8 cellular contexts compared by ENCODE assay signal in genomic region chr3:185152433-185153169, GRCh38. TPM values are rescaled to one million over a fixed set of nuclear protein-coding genes. Genes with fewer than 3 reads are reported as not detected.
A peak's percentile ranks its signal among the peaks of the same experiment; 100 is the strongest.
DNase-seq lines count a peak whose midpoint lies in the region; ATAC-seq, FAIRE-seq and TF ChIP-seq lines count a peak whose summit lies in the region.

A gene with protein sequence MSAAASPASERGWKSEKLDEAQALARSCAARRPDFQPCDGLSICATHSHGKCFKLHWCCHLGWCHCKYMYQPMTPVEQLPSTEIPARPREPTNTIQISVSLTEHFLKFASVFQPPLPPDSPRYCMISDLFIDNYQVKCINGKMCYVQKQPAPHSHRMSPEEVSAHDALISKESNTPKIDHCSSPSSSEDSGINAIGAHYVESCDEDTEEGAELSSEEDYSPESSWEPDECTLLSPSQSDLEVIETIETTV (minus strand): TSS chr3:185153060. CDS start chr3:185152823, 237 bp downstream.

- FAIRE-seq in keratinocyte (lab: Jason Lieb, UNC) = no peak

- peak within 1 kb of the TSS; percentile 74 for H3K4me2 ChIP-seq in keratinocyte (ENCODE audit: control insufficient read depth, extremely low read depth, insufficient read depth, low read depth, low read length)

- no peaks in the 10 kb centered on the region for H4K20me1 ChIP-seq in keratinocyte (ENCODE audit: control insufficient read depth, extremely low read depth, insufficient read depth, low read length)

- H3K27me3 ChIP-seq in SJCRH30 (no peaks in the 10 kb centered on the region), keratinocyte (ENCODE audit: control insufficient read depth, extremely low read depth, insufficient read depth, low read length) (peaks cover 43% of the 10 kb centered on the region)

- DNase-seq in NCI-H524 (lab: John Stamatoyannopoulos, UW) (peak; percentile 46 to 74), NCI-H524 treated with DMSO at 0.1 percent for 48 hours (lab: John Stamatoyannopoulos, UW) (no peak), SJCRH30 (peak; percentile 68 to 74), choroid plexus epithelial cell (ENCODE audit: low read depth) (peak; percentile 47), keratinocyte (ENCODE audit: low read depth, low spot score) (no peak)

- H3K4me3 ChIP-seq in SJCRH30 = peak within 1 kb of the TSS; percentile 88
- peak within 1 kb of the TSS; percentile 54 for H3K4me3 ChIP-seq in choroid plexus epithelial cell (ENCODE audit: low read depth, low read length)
- peak within 1 kb of the TSS; percentile 33 to 54 (median 43) for H3K4me3 ChIP-seq in keratinocyte (ENCODE audit: control insufficient read depth in 2 of 3, extremely low read depth in 1 of 3, insufficient read depth in 2 of 3, low read depth in 1 of 3, low read length in 3 of 3)
- H3K4me3 ChIP-seq in skin epidermis = peak within 1 kb of the TSS; percentile 40 to 54 (median 49)

- dilution Hi-C loops in keratinocyte (cut with MboI; ENCODE audit: extremely low pct_ligation_motif_present, low sequenced_read_pairs) = no loop called here

- no peaks in the 10 kb centered on the region for H3K9me1 ChIP-seq in keratinocyte (ENCODE audit: control insufficient read depth, extremely low read depth, insufficient read depth, low read length)

- peaks cover 8% of the 10 kb centered on the region; the same call in 1 of the 2 replicates for H3K4me1 ChIP-seq in SJCRH30
- H3K4me1 ChIP-seq in keratinocyte (ENCODE audit: control insufficient read depth, extremely low read depth, insufficient read depth, low read length) = no peaks in the 10 kb centered on the region

- peak within 1 kb of the TSS; percentile 23 for H3K9ac ChIP-seq in keratinocyte (ENCODE audit: control insufficient read depth, extremely low read depth, insufficient read depth, low read length)

- no peaks in the 10 kb centered on the region for H3K36me3 ChIP-seq in SJCRH30
- H3K36me3 ChIP-seq in keratinocyte (ENCODE audit: control insufficient read depth in 2 of 2, extremely low read depth in 1 of 2, insufficient read depth in 2 of 2, low read length in 2 of 2) = no peaks in the 10 kb centered on the region

- H3K79me2 ChIP-seq in keratinocyte (ENCODE audit: control insufficient read depth, insufficient read depth, low read length) = no peaks in the 10 kb centered on the region

- H2AFZ ChIP-seq in keratinocyte (ENCODE audit: control insufficient read depth, low read length) = peak within 1 kb of the TSS; percentile 71

- H3K9me3 ChIP-seq in SJCRH30 (replicated peaks) (no peaks in the 10 kb centered on the region), keratinocyte (ENCODE audit: control insufficient read depth, low read depth, low read length) (no peaks in the 10 kb centered on the region)

- no peak for TF ChIP-seq CTCF in choroid plexus epithelial cell (conservative IDR thresholded peaks at IDR 0.05; ENCODE audit: low read depth, low read length)
- no peak for TF ChIP-seq CTCF in keratinocyte (optimal IDR thresholded peaks at IDR 0.05 in 1 of 3, IDR thresholded peaks at IDR 0.05 in 1 of 3, conservative IDR thresholded peaks at IDR 0.05 in 1 of 3; ENCODE audit: extremely low read depth in 1 of 3, insufficient read depth in 2 of 3, low read length in 3 of 3)

- ATAC-seq in HG03342 (IDR thresholded peaks at IDR 0.05; ENCODE audit: unreplicated experiment) (peak; percentile 42), HG02870 (IDR thresholded peaks at IDR 0.05; ENCODE audit: unreplicated experiment) (no peak)

- peak within 1 kb of the TSS; percentile 75 for H3K27ac ChIP-seq in SJCRH30
- no peak within 1 kb of the TSS for H3K27ac ChIP-seq in keratinocyte (ENCODE audit: control insufficient read depth, insufficient read depth, low read length)
- H3K27ac ChIP-seq in skin epidermis = peak within 1 kb of the TSS in 19 of 21 experiments; percentile 10 to 77 (median 63)

RNA-seq across cellular contexts. Expression of the gene that starts here (rescaled TPM):
- 11.7 and 11.8 TPM in 2 replicates for total RNA-seq in SJCRH30 (2014; rRNA removed; shearing (Covaris generic))
- 0.01 TPM in 1 of 3 replicates, not detected in the others for polyA plus RNA-seq in keratinocyte
- not detected for polyA plus RNA-seq in keratinocyte (2011; ENCODE audit: low read depth)
- not detected in 2 replicates for polyA plus RNA-seq in keratinocyte (2011; cell fraction: cytosol; rRNA removed)
- 0.03 TPM in 1 of 2 replicates, not detected in the other for polyA plus RNA-seq in keratinocyte (2011; cell fraction: nucleus; rRNA removed)
- polyA plus RNA-seq in keratinocyte (2012; ENCODE audit: low replicate concordance) = not detected in 2 replicates
- not detected in 3 replicates for polyA minus RNA-seq in keratinocyte
- polyA minus RNA-seq in keratinocyte (2011; cell fraction: cytosol; rRNA and poly(A)+ RNA removed) = not detected
- polyA minus RNA-seq in keratinocyte (2011; cell fraction: nucleus; rRNA and poly(A)+ RNA removed) = not detected in 2 replicates

Comparison
In these comparisons a context has a peak if more than half of its experiments do, and no peak if none do; other contexts are left out.
1. DNase-seq: peak in NCI-H524 (2 of 2), SJCRH30 (2 of 2) and choroid plexus epithelial cell (single experiment); none in NCI-H524 treated with DMSO at 0.1 percent for 48 hours (single experiment) and keratinocyte (single experiment).
2. Peak in every context shown above with its lines, with median percentiles within 50 percentile points of each other: H3K4me3 ChIP-seq.